In genomic region chr16:1493746-1494094, GRCh38 we compare ENCODE assay signal across 8 cellular contexts. TPM values are rescaled to one million over a fixed set of nuclear protein-coding genes. Genes with fewer than 3 reads are reported as not detected.
A peak's percentile ranks its signal among the peaks of the same experiment; 100 is the strongest.
DNase-seq lines count a peak whose midpoint lies in the region; ATAC-seq lines count a peak whose summit lies in the region.

No MANE protein-coding gene starts in this region.

- H3K27me3 Mint-ChIP-seq in CD8-positive, alpha-beta memory T cell = no peaks in the 10 kb centered on the region
- H3K27me3 Mint-ChIP-seq in activated T-helper 1 cell treated with anti-CD3 and anti-CD28 coated beads, Interleukin-12 subunit alpha, Interleukin-12 subunit beta, Interleukin-2, Interleukin-4 antibody, amounts not matched to agents 30 ng/mL and 10 ng/mL and 1 ng/mL, durations not matched to agents 14 hours and 24 hours and 36 hours (ENCODE audit: insufficient read depth) = no peaks in the 10 kb centered on the region

- peak overlapping the region in 7 of 8 donors; percentile 23 to 91 (median 63) for H3K27ac Mint-ChIP-seq in CD8-positive, alpha-beta memory T cell
- H3K27ac Mint-ChIP-seq in activated T-helper 1 cell treated with anti-CD3 and anti-CD28 coated beads, Interleukin-12 subunit alpha, Interleukin-12 subunit beta, Interleukin-2, Interleukin-4 antibody, amounts not matched to agents 30 ng/mL and 10 ng/mL and 1 ng/mL, durations not matched to agents 14 hours and 24 hours and 36 hours = peak overlapping the region; percentile 48

- ATAC-seq in HG02759 (IDR thresholded peaks at IDR 0.05; ENCODE audit: unreplicated experiment) (peak; percentile 8), right cardiac atrium (peak; percentile 5 to 15), HG03439 (IDR thresholded peaks at IDR 0.05; ENCODE audit: unreplicated experiment) (no peak)

- POLR2A ChIA-PET in CD8-positive, alpha-beta memory T cell (lab: Charles Lee) = interaction anchor here (1.1 to 2.1 kb wide), 3 partner anchors 40 to 212 kb away, joined by 3 to 6 read pairs (median 3); partner anchors contain the start of genes MAPK8IP3 and TMEM204

- no peak for DNase-seq in CD8-positive, alpha-beta memory T cell
- no peak for DNase-seq in activated T-helper 1 cell treated with anti-CD3 and anti-CD28 coated beads, Interleukin-12 subunit alpha, Interleukin-12 subunit beta, Interleukin-2, Interleukin-4 antibody, amounts not matched to agents 30 ng/mL and 10 ng/mL and 1 ng/mL, durations not matched to agents 14 hours and 24 hours and 36 hours (ENCODE audit: low spot score)
- no peak for DNase-seq in right cardiac atrium
- DNase-seq in GDM1 (lab: John Stamatoyannopoulos, UW) = no peak
- no peak for DNase-seq in NCI-H526 treated with DMSO at 0.1 percent for 48 hours (lab: John Stamatoyannopoulos, UW)

- no peaks in the 10 kb centered on the region for H3K36me3 ChIP-seq in CD8-positive, alpha-beta memory T cell (ENCODE audit: insufficient read depth, low read length)
- H3K36me3 ChIP-seq in skeletal muscle satellite cell (ENCODE audit: insufficient read depth, low read length) = peaks cover 28% of the 10 kb centered on the region

- no peaks in the 10 kb centered on the region for H3K27me3 ChIP-seq in CD8-positive, alpha-beta memory T cell (ENCODE audit: insufficient read depth, low read length, poor library complexity, severe bottlenecking)
- H3K27me3 ChIP-seq in right cardiac atrium (ENCODE audit: control insufficient read depth, insufficient read depth) = no peaks in the 10 kb centered on the region
- no peaks in the 10 kb centered on the region for H3K27me3 ChIP-seq in skeletal muscle satellite cell (ENCODE audit: control insufficient read depth, insufficient read depth, low read length)

- intact Hi-C loops in activated T-helper 1 cell treated with anti-CD3 and anti-CD28 coated beads, Interleukin-12 subunit alpha, Interleukin-12 subunit beta, Interleukin-2, Interleukin-4 antibody, amounts not matched to agents 30 ng/mL and 10 ng/mL and 1 ng/mL, durations not matched to agents 14 hours and 24 hours and 36 hours (cut with micrococcal nuclease) = loop anchor here (1.0 to 5.0 kb wide), 7 partner anchors 18 to 901 kb away; partner anchors contain the start of genes CLCN7, CRAMP1, IFT140 and MAPK8IP3
- intact Hi-C loops in right cardiac atrium (cut with DNase I) = loop anchor here in 1 of 4 donors (5.0 to 10.0 kb wide), 2 partner anchors 71 to 124 kb away; no protein-coding TSS in a partner anchor

- H3K36me3 Mint-ChIP-seq in CD8-positive, alpha-beta memory T cell = peaks cover 0 to 29% (median 0%) of the 10 kb centered on the region in 3 donors
- peaks cover 10% of the 10 kb centered on the region for H3K36me3 Mint-ChIP-seq in activated T-helper 1 cell treated with anti-CD3 and anti-CD28 coated beads, Interleukin-12 subunit alpha, Interleukin-12 subunit beta, Interleukin-2, Interleukin-4 antibody, amounts not matched to agents 30 ng/mL and 10 ng/mL and 1 ng/mL, durations not matched to agents 14 hours and 24 hours and 36 hours (ENCODE audit: low read depth)

- peaks cover 9 to 17% (median 11%) of the 10 kb centered on the region in 3 donors for H3K4me1 Mint-ChIP-seq in CD8-positive, alpha-beta memory T cell
- H3K4me1 Mint-ChIP-seq in activated T-helper 1 cell treated with anti-CD3 and anti-CD28 coated beads, Interleukin-12 subunit alpha, Interleukin-12 subunit beta, Interleukin-2, Interleukin-4 antibody, amounts not matched to agents 30 ng/mL and 10 ng/mL and 1 ng/mL, durations not matched to agents 14 hours and 24 hours and 36 hours (ENCODE audit: low read depth) = peaks cover 8% of the 10 kb centered on the region

- H3K27ac ChIP-seq in CD8-positive, alpha-beta memory T cell (ENCODE audit: low read depth, low read length) = peak overlapping the region; percentile 83
- H3K27ac ChIP-seq in right cardiac atrium (ENCODE audit: low read length) = peak overlapping the region; percentile 2

- H3K4me3 Mint-ChIP-seq in CD8-positive, alpha-beta memory T cell = peak overlapping the region; percentile 86 to 97 (median 92)
- H3K4me3 Mint-ChIP-seq in activated T-helper 1 cell treated with anti-CD3 and anti-CD28 coated beads, Interleukin-12 subunit alpha, Interleukin-12 subunit beta, Interleukin-2, Interleukin-4 antibody, amounts not matched to agents 30 ng/mL and 10 ng/mL and 1 ng/mL, durations not matched to agents 14 hours and 24 hours and 36 hours = peak overlapping the region; percentile 90

- peak overlapping the region; percentile 51 for H3K4me3 ChIP-seq in CD8-positive, alpha-beta memory T cell (ENCODE audit: low read length)
- H3K4me3 ChIP-seq in right cardiac atrium (ENCODE audit: low read length) = peak overlapping the region; percentile 86
- H3K4me3 ChIP-seq in skeletal muscle satellite cell (ENCODE audit: low read length) = peak overlapping the region; percentile 83

- H3K9me3 Mint-ChIP-seq in CD8-positive, alpha-beta memory T cell = no peaks in the 10 kb centered on the region
- H3K9me3 Mint-ChIP-seq in activated T-helper 1 cell treated with anti-CD3 and anti-CD28 coated beads, Interleukin-12 subunit alpha, Interleukin-12 subunit beta, Interleukin-2, Interleukin-4 antibody, amounts not matched to agents 30 ng/mL and 10 ng/mL and 1 ng/mL, durations not matched to agents 14 hours and 24 hours and 36 hours = no peaks in the 10 kb centered on the region

- no peaks in the 10 kb centered on the region for H3K9me3 ChIP-seq in CD8-positive, alpha-beta memory T cell (ENCODE audit: low read length)
- H3K9me3 ChIP-seq in right cardiac atrium (ENCODE audit: control insufficient read depth, low read length) = no peaks in the 10 kb centered on the region
- H3K9me3 ChIP-seq in skeletal muscle satellite cell (replicated peaks; ENCODE audit: low read length) = no peaks in the 10 kb centered on the region

- peak overlapping the region; percentile 96 for H3K4me2 ChIP-seq in skeletal muscle satellite cell (ENCODE audit: low read length)

- under 1% methylated on average over 30 of the region's 30 CpGs for WGBS in right cardiac atrium

- CTCF ChIA-PET in CD8-positive, alpha-beta memory T cell (lab: Charles Lee) = no interaction called here

- peak overlapping the region; percentile 92 for H3K9ac ChIP-seq in skeletal muscle satellite cell (ENCODE audit: low read depth, low read length)

- peaks cover 15% of the 10 kb centered on the region for H3K4me1 ChIP-seq in CD8-positive, alpha-beta memory T cell (ENCODE audit: insufficient read depth, low read length)
- peaks cover 4% of the 10 kb centered on the region for H3K4me1 ChIP-seq in right cardiac atrium (ENCODE audit: control insufficient read depth, insufficient read depth, low read length)
- peaks cover 20% of the 10 kb centered on the region for H3K4me1 ChIP-seq in skeletal muscle satellite cell (ENCODE audit: control insufficient read depth, insufficient read depth, low read length)

RNA-seq across cellular contexts. Expression of gene TELO2, which starts 0.6 kb away (rescaled TPM):
- total RNA-seq in CD8-positive, alpha-beta memory T cell = 10 to 100 TPM; 84.7 to 84.9 TPM
- polyA plus RNA-seq in CD8-positive, alpha-beta memory T cell = 14.0 TPM
- total RNA-seq in activated T-helper 1 cell treated with anti-CD3 and anti-CD28 coated beads, Interleukin-12 subunit alpha, Interleukin-12 subunit beta, Interleukin-2, Interleukin-4 antibody, amounts not matched to agents 30 ng/mL and 10 ng/mL and 1 ng/mL, durations not matched to agents 14 hours and 24 hours and 36 hours = 94.1 and 95.3 TPM in 2 replicates
- 10 to 100 TPM; 21.2 to 29.2 (median 23.2) TPM for total RNA-seq in right cardiac atrium
- 24.6 TPM for polyA plus RNA-seq in right cardiac atrium
- 21.5 and 27.7 TPM in 2 replicates for total RNA-seq in skeletal muscle satellite cell (2012; rRNA removed)

RNA-seq across cellular contexts. Expression of gene PTX4, which starts 5.0 kb away (rescaled TPM):
- not detected for total RNA-seq in CD8-positive, alpha-beta memory T cell
- not detected for polyA plus RNA-seq in CD8-positive, alpha-beta memory T cell
- total RNA-seq in activated T-helper 1 cell treated with anti-CD3 and anti-CD28 coated beads, Interleukin-12 subunit alpha, Interleukin-12 subunit beta, Interleukin-2, Interleukin-4 antibody, amounts not matched to agents 30 ng/mL and 10 ng/mL and 1 ng/mL, durations not matched to agents 14 hours and 24 hours and 36 hours = 0.20 TPM in 1 of 2 replicates, not detected in the other
- under 1 TPM in 2 of 4 donors, not detected in 2; 0.18 to 0.28 TPM for total RNA-seq in right cardiac atrium
- polyA plus RNA-seq in right cardiac atrium = 0.09 TPM
- total RNA-seq in skeletal muscle satellite cell (2012; rRNA removed) = under 0.01 TPM in 2 replicates

RNA-seq across cellular contexts. Expression of gene CLCN7, which starts 18.9 kb away (rescaled TPM):
- total RNA-seq in CD8-positive, alpha-beta memory T cell = 10 to 100 TPM; 52.8 to 59.1 TPM
- 29.3 TPM for polyA plus RNA-seq in CD8-positive, alpha-beta memory T cell
- 61.7 and 68.7 TPM in 2 replicates for total RNA-seq in activated T-helper 1 cell treated with anti-CD3 and anti-CD28 coated beads, Interleukin-12 subunit alpha, Interleukin-12 subunit beta, Interleukin-2, Interleukin-4 antibody, amounts not matched to agents 30 ng/mL and 10 ng/mL and 1 ng/mL, durations not matched to agents 14 hours and 24 hours and 36 hours
- 10 to 100 TPM; 32.9 to 54.8 (median 49.0) TPM for total RNA-seq in right cardiac atrium
- polyA plus RNA-seq in right cardiac atrium = 35.7 TPM
- total RNA-seq in skeletal muscle satellite cell (2012; rRNA removed) = 64.7 and 68.4 TPM in 2 replicates

RNA-seq across cellular contexts. Expression of gene TMEM204, which starts 39.7 kb away (rescaled TPM):
- total RNA-seq in CD8-positive, alpha-beta memory T cell = 10 to 100 TPM; 27.1 to 30.9 TPM
- 68.4 TPM for polyA plus RNA-seq in CD8-positive, alpha-beta memory T cell
- total RNA-seq in activated T-helper 1 cell treated with anti-CD3 and anti-CD28 coated beads, Interleukin-12 subunit alpha, Interleukin-12 subunit beta, Interleukin-2, Interleukin-4 antibody, amounts not matched to agents 30 ng/mL and 10 ng/mL and 1 ng/mL, durations not matched to agents 14 hours and 24 hours and 36 hours = 22.8 and 23.7 TPM in 2 replicates
- total RNA-seq in right cardiac atrium = 10 to 100 TPM; 19.0 to 22.1 (median 20.9) TPM
- polyA plus RNA-seq in right cardiac atrium = 32.2 TPM
- total RNA-seq in skeletal muscle satellite cell (2012; rRNA removed) = 12.9 and 15.7 TPM in 2 replicates

RNA-seq across cellular contexts. Expression of gene CCDC154, which starts 49.4 kb away (rescaled TPM):
- 1 to 10 TPM; 2.3 to 2.8 TPM for total RNA-seq in CD8-positive, alpha-beta memory T cell
- polyA plus RNA-seq in CD8-positive, alpha-beta memory T cell = not detected
- total RNA-seq in activated T-helper 1 cell treated with anti-CD3 and anti-CD28 coated beads, Interleukin-12 subunit alpha, Interleukin-12 subunit beta, Interleukin-2, Interleukin-4 antibody, amounts not matched to agents 30 ng/mL and 10 ng/mL and 1 ng/mL, durations not matched to agents 14 hours and 24 hours and 36 hours = 0.44 and 2.0 TPM in 2 replicates
- 1 to 10 TPM in 2 of 4 donors, under 1 TPM in 2; 0.39 to 1.8 (median 0.89) TPM for total RNA-seq in right cardiac atrium
- polyA plus RNA-seq in right cardiac atrium = 0.50 TPM
- 0.25 and 1.1 TPM in 2 replicates for total RNA-seq in skeletal muscle satellite cell (2012; rRNA removed)
